Comparison of ENCODE assay signal across 16 cellular contexts in the genomic region with DNA sequence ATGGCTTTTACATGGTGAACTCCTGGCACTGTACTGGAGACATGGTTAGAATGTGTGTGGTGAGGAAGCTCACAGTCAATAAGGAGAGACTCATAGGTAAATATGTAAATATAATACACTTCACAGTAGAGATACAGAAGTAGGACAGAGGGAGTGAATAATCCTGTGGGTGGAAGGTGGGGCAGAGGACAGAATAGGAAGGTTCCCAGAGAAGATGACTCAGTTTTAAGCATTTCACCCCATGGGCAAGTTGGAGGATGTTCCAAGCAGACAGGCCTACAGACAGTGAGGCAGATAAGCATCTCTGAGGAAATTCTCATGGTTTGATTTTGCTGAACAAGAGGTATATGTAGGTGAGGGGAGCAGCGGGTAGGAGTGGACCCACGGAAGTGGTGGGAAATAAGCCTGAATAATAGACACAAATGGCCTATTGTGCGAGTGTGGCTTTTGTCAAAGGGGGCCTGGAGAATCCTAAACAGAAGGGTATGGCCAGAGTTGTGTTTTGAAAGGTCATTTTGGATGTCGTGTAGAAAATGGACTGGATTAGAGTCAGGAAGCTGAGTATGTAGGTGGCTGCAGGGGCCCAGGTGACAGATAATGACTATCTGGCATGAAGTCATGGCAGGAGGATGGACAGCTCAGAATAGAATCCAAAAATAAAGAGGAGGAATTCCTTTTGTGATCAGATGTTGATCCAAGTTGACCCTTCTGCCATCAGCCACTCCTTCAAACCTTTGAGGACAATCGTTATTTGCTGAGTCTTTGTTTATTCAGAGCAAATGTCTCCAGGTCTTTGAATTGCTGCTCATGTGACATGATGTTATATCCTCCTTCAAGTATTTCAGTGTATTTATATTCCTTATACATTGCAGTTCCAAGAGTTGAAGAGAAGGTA.
DNase-seq lines count a peak whose midpoint lies in the region; ATAC-seq and TF ChIP-seq lines count a peak whose summit lies in the region.
"Had no signal": no experiment of that assay in that cellular context is flagged by ENCODE, and none has a peak within 500 bp of the region (broad histone marks: within the 10 kb centered on the region; RNA-seq: fewer than 3 reads in every experiment).

No MANE protein-coding gene starts in this region.

- POLR2A ChIA-PET in activated CD4-positive, alpha-beta memory T cell treated with anti-CD3 and anti-CD28 coated beads, Interleukin-2, amount 10 ng/mL, durations not matched to agents 7 days and 5 days (lab: Charles Lee), result no interaction called here

- H3K36me3 Mint-ChIP-seq in activated CD4-positive, alpha-beta memory T cell treated with anti-CD3 and anti-CD28 coated beads, Interleukin-2, amount 10 ng/mL, durations not matched to agents 7 days and 5 days (ENCODE audit: low read depth), result no peaks in the 10 kb centered on the region

- peak; percentile 52 for DNase-seq in Daoy (ENCODE audit: low read depth)
- peak; percentile 29 for DNase-seq in NCI-H2029 (lab: John Stamatoyannopoulos, UW)
- peak; percentile 76 for DNase-seq in choroid plexus epithelial cell (ENCODE audit: low read depth)
- DNase-seq in renal cortical epithelial cell (ENCODE audit: low read depth), result peak; percentile 64
- DNase-seq in T-helper 2 cell, result no peak
- no peak for DNase-seq in activated CD4-positive, alpha-beta memory T cell treated with anti-CD3 and anti-CD28 coated beads, Interleukin-2, amount 10 ng/mL, durations not matched to agents 7 days and 5 days
- DNase-seq: adrenal gland; CD4-positive, alpha-beta T cell; NCI-H187 treated with DMSO at 0.1 percent for 48 hours; stimulated activated CD4-positive, alpha-beta T cell treated with anti-CD3 and anti-CD28 coated beads, Interleukin-4, amount 100 ng/mL, for 24 hours; stimulated activated naive CD4-positive, alpha-beta T cell; SW 1271 had no signal

- ATAC-seq in GM21737 (IDR thresholded peaks at IDR 0.05; ENCODE audit: unreplicated experiment), result no peak
- no peak for ATAC-seq in HG03460 (IDR thresholded peaks at IDR 0.05; ENCODE audit: unreplicated experiment)
- ATAC-seq: activated CD4-positive, CD25-positive, alpha-beta regulatory T cell treated with anti-CD3 and anti-CD28 coated beads, Interleukin-2, amount 50 U/mL, for 24 hours had no signal

- no peak overlapping the region for H3K4me3 Mint-ChIP-seq in activated CD4-positive, alpha-beta memory T cell treated with anti-CD3 and anti-CD28 coated beads, Interleukin-2, amount 10 ng/mL, durations not matched to agents 7 days and 5 days
- H3K4me3 Mint-ChIP-seq: CD4-positive, alpha-beta T cell; IgD-negative memory B cell had no signal

- H3K27me3 Mint-ChIP-seq in activated CD4-positive, alpha-beta memory T cell treated with anti-CD3 and anti-CD28 coated beads, Interleukin-2, amount 10 ng/mL, durations not matched to agents 7 days and 5 days, result no peaks in the 10 kb centered on the region
- H3K27me3 Mint-ChIP-seq: CD4-positive, alpha-beta T cell had no signal

- no peak for TF ChIP-seq CTCF in choroid plexus epithelial cell (conservative IDR thresholded peaks at IDR 0.05; ENCODE audit: low read depth, low read length)

- H3K27ac Mint-ChIP-seq in activated CD4-positive, alpha-beta memory T cell treated with anti-CD3 and anti-CD28 coated beads, Interleukin-2, amount 10 ng/mL, durations not matched to agents 7 days and 5 days, result no peak overlapping the region
- H3K27ac Mint-ChIP-seq: CD4-positive, alpha-beta T cell; IgD-negative memory B cell had no signal

- H3K4me3 ChIP-seq in choroid plexus epithelial cell (ENCODE audit: low read depth, low read length), result no peak overlapping the region
- H3K4me3 ChIP-seq: adrenal gland had no signal

- no peaks in the 10 kb centered on the region for H3K9me3 Mint-ChIP-seq in activated CD4-positive, alpha-beta memory T cell treated with anti-CD3 and anti-CD28 coated beads, Interleukin-2, amount 10 ng/mL, durations not matched to agents 7 days and 5 days
- H3K9me3 Mint-ChIP-seq: CD4-positive, alpha-beta T cell had no signal

- CTCF ChIA-PET in activated CD4-positive, alpha-beta memory T cell treated with anti-CD3 and anti-CD28 coated beads, Interleukin-2, amount 10 ng/mL, durations not matched to agents 7 days and 5 days (lab: Charles Lee), result no interaction called here

- H3K4me1 Mint-ChIP-seq in activated CD4-positive, alpha-beta memory T cell treated with anti-CD3 and anti-CD28 coated beads, Interleukin-2, amount 10 ng/mL, durations not matched to agents 7 days and 5 days, result no peaks in the 10 kb centered on the region
- H3K4me1 Mint-ChIP-seq: IgD-negative memory B cell had no signal

Comparison
In these comparisons a context has a peak if more than half of its experiments do, and no peak if none do; other contexts are left out.
1. DNase-seq: peak in Daoy (single experiment), NCI-H2029 (single experiment), choroid plexus epithelial cell (single experiment) and renal cortical epithelial cell (single experiment); none in T-helper 2 cell (0 of 5) and activated CD4-positive, alpha-beta memory T cell treated with anti-CD3 and anti-CD28 coated beads, Interleukin-2, amount 10 ng/mL, durations not matched to agents 7 days and 5 days (single experiment).